In the genomic region with DNA sequence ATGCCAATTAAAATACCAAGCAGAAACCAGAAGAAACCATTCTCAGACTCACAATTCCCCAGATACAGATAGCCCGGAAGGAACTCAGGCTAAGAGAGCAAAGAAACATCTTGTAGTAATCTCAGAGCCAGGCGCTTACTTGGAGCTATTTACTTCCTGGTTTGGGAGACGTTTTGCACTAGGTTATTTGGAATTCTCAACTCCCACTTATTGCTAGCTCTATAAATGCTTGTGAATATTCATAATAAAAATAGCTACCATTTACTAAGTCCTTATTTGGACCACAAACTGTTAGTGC, we compare ENCODE assay signal across 21 cellular contexts.
"Had no signal": no experiment of that assay in that cellular context is flagged by ENCODE, and none has a peak within 500 bp of the region (broad histone marks: within the 10 kb centered on the region; RNA-seq: fewer than 3 reads in every experiment).

No MANE protein-coding gene starts in this region.

- H3K4me1 Mint-ChIP-seq: activated CD8-positive, alpha-beta memory T cell treated with anti-CD3 and anti-CD28 coated beads, Interleukin-2, amount 10 ng/mL, durations not matched to agents 7 days and 5 days; memory B cell; natural killer cell had no signal

- H3K36me3 Mint-ChIP-seq: activated CD8-positive, alpha-beta memory T cell treated with anti-CD3 and anti-CD28 coated beads, Interleukin-2, amount 10 ng/mL, durations not matched to agents 7 days and 5 days; memory B cell; natural killer cell; type B pancreatic cell had no signal

- ATAC-seq: activated CD8-positive, alpha-beta memory T cell treated with anti-CD3 and anti-CD28 coated beads, Interleukin-2, amount 10 ng/mL, durations not matched to agents 7 days and 5 days; effector memory CD8-positive, alpha-beta T cell; left lung; natural killer cell; stimulated activated naive CD8-positive, alpha-beta T cell treated with anti-CD3 and anti-CD28 coated beads, Interleukin-15, Interleukin-2, amounts not matched to agents 100 U/mL and 50 U/mL, for 24 hours had no signal

- DNase-seq: activated CD4-positive, alpha-beta T cell treated with anti-CD3 and anti-CD28 coated beads for 1 hour; activated CD4-positive, alpha-beta T cell treated with anti-CD3 and anti-CD28 coated beads, Interleukin-2, amount 50 U/mL, for 48 hours; activated CD8-positive, alpha-beta memory T cell treated with anti-CD3 and anti-CD28 coated beads, Interleukin-2, amount 10 ng/mL, durations not matched to agents 7 days and 5 days; activated naive CD4-positive, alpha-beta T cell treated with anti-CD3 and anti-CD28 coated beads for 36 hours; activated T-cell treated with anti-CD3 and anti-CD28 coated beads, Interleukin-2, amount 50 U/mL, for 1 hour; dermis blood vessel endothelial cell; effector memory CD8-positive, alpha-beta T cell; hippocampal formation; left lung; natural killer cell; small intestine; stimulated activated CD4-positive, alpha-beta T cell treated with anti-CD3 and anti-CD28 coated beads, Interleukin-4, amount 100 ng/mL, for 4 hours; stimulated activated naive CD8-positive, alpha-beta T cell treated with anti-CD3 and anti-CD28 coated beads, Interleukin-15, Interleukin-2, amounts not matched to agents 100 U/mL and 50 U/mL, for 24 hours had no signal

- H3K9me3 ChIP-seq: left lung, neutrophil had no signal

- H3K4me1 ChIP-seq: ascending aorta, breast epithelium, left lung had no signal

- H3K36me3 ChIP-seq: ascending aorta, breast epithelium, left lung, neutrophil, suprapubic skin had no signal

- H3K4me3 Mint-ChIP-seq: activated CD8-positive, alpha-beta memory T cell treated with anti-CD3 and anti-CD28 coated beads, Interleukin-2, amount 10 ng/mL, durations not matched to agents 7 days and 5 days; activated naive CD4-positive, alpha-beta T cell treated with anti-CD3 and anti-CD28 coated beads for 36 hours; effector memory CD8-positive, alpha-beta T cell; memory B cell; natural killer cell; type B pancreatic cell had no signal

- H3K27me3 Mint-ChIP-seq: type B pancreatic cell had no signal

- H3K4me3 ChIP-seq: ascending aorta, breast epithelium, left lung, suprapubic skin had no signal

- H3K27me3 ChIP-seq: ascending aorta, breast epithelium, left lung, neutrophil, suprapubic skin had no signal

- H3K9me3 Mint-ChIP-seq: activated naive CD4-positive, alpha-beta T cell treated with anti-CD3 and anti-CD28 coated beads for 36 hours; activated T-helper 2 cell treated with anti-CD3 and anti-CD28 coated beads, Interferon-gamma antibody, Interleukin-2, Interleukin-4, amounts not matched to agents 10 μg/mL and 5 μg/mL and 100 μg/mL, durations not matched to agents 14 hours and 24 hours and 36 hours had no signal

- H3K27ac Mint-ChIP-seq: activated CD8-positive, alpha-beta memory T cell treated with anti-CD3 and anti-CD28 coated beads, Interleukin-2, amount 10 ng/mL, durations not matched to agents 7 days and 5 days; activated naive CD4-positive, alpha-beta T cell treated with anti-CD3 and anti-CD28 coated beads for 36 hours; activated T-helper 2 cell treated with anti-CD3 and anti-CD28 coated beads, Interferon-gamma antibody, Interleukin-2, Interleukin-4, amounts not matched to agents 10 μg/mL and 5 μg/mL and 100 μg/mL, durations not matched to agents 14 hours and 24 hours and 36 hours; effector memory CD8-positive, alpha-beta T cell; memory B cell; natural killer cell; type B pancreatic cell had no signal

- H3K27ac ChIP-seq: left lung, neutrophil, suprapubic skin, VCaP had no signal
